Comparison of ENCODE assay signal across 15 cellular contexts in the genomic region with DNA sequence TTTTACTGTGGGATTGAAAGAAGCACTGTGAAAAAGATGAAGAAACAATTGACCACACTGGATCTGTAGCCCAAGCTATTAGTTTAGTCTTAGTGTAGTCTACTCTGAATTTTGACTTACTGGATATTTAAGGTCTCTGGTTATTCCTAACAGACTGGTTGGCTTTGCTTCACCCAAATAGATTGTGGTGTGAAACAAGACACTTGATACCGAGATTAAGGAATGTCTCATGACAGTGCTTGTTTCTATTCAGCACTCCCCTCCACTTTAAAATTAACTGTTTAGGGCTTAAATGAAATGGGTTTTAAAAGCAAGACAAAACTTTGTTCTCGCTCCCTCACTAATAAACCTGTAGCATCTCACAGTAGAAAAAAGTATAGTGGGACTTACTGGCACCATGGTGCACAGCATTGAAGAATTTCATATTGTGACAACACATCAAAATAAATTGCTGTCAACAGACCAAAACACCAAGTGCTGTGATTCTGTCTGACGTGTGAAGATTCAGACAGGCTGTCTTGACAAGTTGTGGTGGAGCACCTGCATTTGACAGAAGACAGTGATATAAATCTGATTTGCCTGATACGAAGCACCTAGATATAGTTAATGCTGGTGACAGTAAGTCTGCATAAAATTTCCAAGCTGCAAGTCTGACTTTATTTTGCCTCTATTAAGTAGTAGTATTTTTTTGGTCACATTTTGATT.
DNase-seq lines count a peak whose midpoint lies in the region; ATAC-seq, FAIRE-seq and TF ChIP-seq lines count a peak whose summit lies in the region.
"Had no signal": no experiment of that assay in that cellular context is flagged by ENCODE, and none has a peak within 500 bp of the region (broad histone marks: within the 10 kb centered on the region; RNA-seq: fewer than 3 reads in every experiment).

No MANE protein-coding gene starts in this region.

- H3K14ac ChIP-seq in mesenchymal stem cell (ENCODE audit: low read length in 2 of 2) = no peak overlapping the region

- TF ChIP-seq POLR2A in GM12878 (IDR thresholded peaks at IDR 0.05; ENCODE audit: low read depth, low read length) = no peak

- H3K36me3 Mint-ChIP-seq in activated T-cell treated with anti-CD3 and anti-CD28 coated beads, Interleukin-2, amount 50 U/mL, for 72 hours (ENCODE audit: insufficient read depth in 2 of 2) = no peaks in the 10 kb centered on the region
- H3K36me3 Mint-ChIP-seq in Caco-2 (ENCODE audit: insufficient read depth, unreplicated experiment) = no peaks in the 10 kb centered on the region
- H3K36me3 Mint-ChIP-seq: activated CD4-positive, alpha-beta memory T cell treated with anti-CD3 and anti-CD28 coated beads for 36 hours; immature natural killer cell had no signal

- H3K4me1 ChIP-seq in KMS-11 (ENCODE audit: low read depth, poor library complexity, severe bottlenecking) (peaks cover 99% of the 10 kb centered on the region), GM12878 (ENCODE audit: control insufficient read depth, insufficient read depth, low read length) (peaks cover 25% of the 10 kb centered on the region), mesenchymal stem cell (ENCODE audit: control insufficient read depth, insufficient read depth, low read depth, low read length) (no peaks in the 10 kb centered on the region), Caco-2 (no peaks in the 10 kb centered on the region)

- in situ Hi-C loops in GM12878 (cut with MboI) = no loop called here

- no peak for TF ChIP-seq EP300 in GM12878 (IDR thresholded peaks at IDR 0.05; ENCODE audit: borderline replicate concordance in 1 of 2, control insufficient read depth in 1 of 2, low read depth in 2 of 2, low read length in 2 of 2)

- H3K27ac Mint-ChIP-seq in activated T-cell treated with anti-CD3 and anti-CD28 coated beads, Interleukin-2, amount 50 U/mL, for 72 hours = no peak overlapping the region
- no peak overlapping the region for H3K27ac Mint-ChIP-seq in Caco-2 (ENCODE audit: unreplicated experiment)
- H3K27ac Mint-ChIP-seq: activated CD4-positive, alpha-beta memory T cell treated with anti-CD3 and anti-CD28 coated beads for 36 hours; activated T-helper 17 cell treated with anti-CD3 and anti-CD28 coated beads, Interleukin-2, amount 50 U/mL, for 72 hours had no signal

- ATAC-seq in GM12878 = peak; percentile 41
- no peak for ATAC-seq in GM18858 (IDR thresholded peaks at IDR 0.05; ENCODE audit: unreplicated experiment)
- no peak for ATAC-seq in HG03139 (IDR thresholded peaks at IDR 0.05; ENCODE audit: unreplicated experiment)
- no peak for ATAC-seq in activated T-cell treated with anti-CD3 and anti-CD28 coated beads, Interleukin-2, amount 50 U/mL, for 72 hours (replicated peaks in 1 of 2)
- ATAC-seq: activated T-helper 17 cell treated with anti-CD3 and anti-CD28 coated beads, Interleukin-2, amount 50 U/mL, for 72 hours; Panc1 had no signal

- no peak overlapping the region for H2AK5ac ChIP-seq in mesenchymal stem cell (ENCODE audit: low read length, severe bottlenecking)

- SMC1A ChIA-PET in GM12878 (lab: Charles Lee; ENCODE audit: uncharacterized antibody, unreplicated experiment) = interaction anchor here (0.6 to 6.3 kb wide), 13 partner anchors 12 to 70 kb away, joined by 3 to 41 read pairs (median 6); no protein-coding TSS in a partner anchor

- H2BK15ac ChIP-seq in mesenchymal stem cell (ENCODE audit: low read depth, poor library complexity, severe bottlenecking) = no peak overlapping the region

- no peak overlapping the region for H2BK5ac ChIP-seq in mesenchymal stem cell (ENCODE audit: low read depth, low read length, poor library complexity, severe bottlenecking)

- CTCF ChIA-PET in GM12878 (lab: Yijun Ruan, JAX) = interaction anchor here (0.5 to 2.3 kb wide), 6 partner anchors 11 to 188 kb away, joined by 3 to 11 read pairs (median 4); no protein-coding TSS in a partner anchor
- CTCF ChIA-PET in Caco-2 (lab: Charles Lee) = no interaction called here

- DNase-seq in GM12878 (ENCODE audit: low read depth, low spot score) (no peak), mesenchymal stem cell (no peak), Caco-2 (no peak)
- no peak for DNase-seq in activated T-cell treated with anti-CD3 and anti-CD28 coated beads, Interleukin-2, amount 50 U/mL, for 72 hours
- DNase-seq: activated CD4-positive, alpha-beta memory T cell treated with anti-CD3 and anti-CD28 coated beads for 36 hours; foreskin melanocyte; immature natural killer cell; stimulated activated CD4-positive, alpha-beta T cell treated with anti-CD3 and anti-CD28 coated beads, Interleukin-4, amount 100 ng/mL, for 4 hours had no signal

- intact Hi-C loops in GM12878 (cut with micrococcal nuclease; ENCODE audit: unreplicated experiment) (loop anchor here (2.0 to 5.0 kb wide), 2 partner anchors 63 to 125 kb away; no protein-coding TSS in a partner anchor), Caco-2 (cut with micrococcal nuclease; ENCODE audit: unreplicated experiment) (no loop called here)

- TF ChIP-seq CTCF in KMS-11 (conservative IDR thresholded peaks at IDR 0.05; ENCODE audit: low read depth, low read length) (no peak), GM12878 (IDR thresholded peaks at IDR 0.05 in 2 of 3, conservative IDR thresholded peaks at IDR 0.05 in 1 of 3; ENCODE audit: control insufficient read depth in 2 of 3, extremely low read depth in 1 of 3, insufficient read depth in 1 of 3, low read depth in 3 of 3, low read length in 3 of 3) (no peak), Caco-2 (IDR thresholded peaks at IDR 0.05; ENCODE audit: insufficient read depth in 1 of 2, low read depth in 1 of 2, low read length in 1 of 2, severe bottlenecking in 1 of 2, unreplicated experiment in 1 of 2) (no peak)

- FAIRE-seq in G401.6 (lab: Jason Lieb, UNC) = peak; percentile 42
- FAIRE-seq in GM12878 (lab: Jason Lieb, UNC) = no peak

- RAD21 ChIA-PET in GM12878 (lab: Charles Lee; ENCODE audit: unreplicated experiment) = interaction anchor here (0.7 to 4.3 kb wide), 12 partner anchors 8 to 262 kb away, joined by 3 to 28 read pairs (median 6); no protein-coding TSS in a partner anchor

- peak overlapping the region; percentile 62 for H3K9ac ChIP-seq in KMS-11
- H3K9ac ChIP-seq in GM12878 (ENCODE audit: control insufficient read depth, insufficient read depth, low read length) = no peak overlapping the region
- H3K9ac ChIP-seq in mesenchymal stem cell (ENCODE audit: low read length) = peak overlapping the region; percentile 60

- H3K4me3 Mint-ChIP-seq in activated T-cell treated with anti-CD3 and anti-CD28 coated beads, Interleukin-2, amount 50 U/mL, for 72 hours = no peak overlapping the region
- no peak overlapping the region for H3K4me3 Mint-ChIP-seq in Caco-2 (ENCODE audit: unreplicated experiment)
- H3K4me3 Mint-ChIP-seq: activated CD4-positive, alpha-beta memory T cell treated with anti-CD3 and anti-CD28 coated beads for 36 hours; activated T-helper 17 cell treated with anti-CD3 and anti-CD28 coated beads, Interleukin-2, amount 50 U/mL, for 72 hours; immature natural killer cell had no signal

- no peaks in the 10 kb centered on the region for H3K9me3 Mint-ChIP-seq in activated T-cell treated with anti-CD3 and anti-CD28 coated beads, Interleukin-2, amount 50 U/mL, for 72 hours
- H3K9me3 Mint-ChIP-seq in Caco-2 (ENCODE audit: unreplicated experiment) = no peaks in the 10 kb centered on the region
- H3K9me3 Mint-ChIP-seq: activated CD4-positive, alpha-beta memory T cell treated with anti-CD3 and anti-CD28 coated beads for 36 hours; activated T-helper 17 cell treated with anti-CD3 and anti-CD28 coated beads, Interleukin-2, amount 50 U/mL, for 72 hours; immature natural killer cell had no signal

- 57% methylated on average over 4 of the region's 4 CpGs for WGBS in GM12878 (ENCODE audit: insufficient coverage, insufficient replicate concordance, low lambda C conversion rate, missing lambda C conversion rate)
- 80% methylated on average over 3 of the region's 4 CpGs for WGBS in mesenchymal stem cell

- H2AFZ ChIP-seq in KMS-11 (ENCODE audit: low read depth) (no peak overlapping the region), GM12878 (ENCODE audit: control insufficient read depth, low read depth, low read length) (no peak overlapping the region), mesenchymal stem cell (ENCODE audit: low read depth, low read length) (no peak overlapping the region)

- H4K8ac ChIP-seq in mesenchymal stem cell (ENCODE audit: low read length) = no peak overlapping the region

- H3K9me3 ChIP-seq in GM12878 (replicated peaks; ENCODE audit: control insufficient read depth, insufficient read depth, low read length) = no peaks in the 10 kb centered on the region
- no peaks in the 10 kb centered on the region for H3K9me3 ChIP-seq in mesenchymal stem cell (ENCODE audit: control insufficient read depth, low read length)
- H3K9me3 ChIP-seq in Caco-2 = no peaks in the 10 kb centered on the region

- BruUV-seq in GM12878 (replicated peaks; lab: Mats Ljungman, UMichigan) = no TSS peak
- no TSS peak for BruUV-seq in Caco-2 (replicated peaks; lab: Mats Ljungman, UMichigan)

- peaks cover 12% of the 10 kb centered on the region for H3K79me1 ChIP-seq in mesenchymal stem cell (replicated peaks; ENCODE audit: low read length, poor library complexity, severe bottlenecking)

- no peak overlapping the region for H2BK120ac ChIP-seq in mesenchymal stem cell (ENCODE audit: low read depth, low read length)

- peaks cover 5% of the 10 kb centered on the region; the same call in 1 of the 2 replicates for H4K20me1 ChIP-seq in KMS-11 (ENCODE audit: insufficient read depth)
- H4K20me1 ChIP-seq in GM12878 (ENCODE audit: control insufficient read depth, insufficient read depth) = no peaks in the 10 kb centered on the region

- POLR2A ChIA-PET in GM12878 (lab: Charles Lee) = interaction anchor here (0.5 to 2.0 kb wide), 3 partner anchors 10 to 61 kb away, joined by 4 to 7 read pairs (median 6); no protein-coding TSS in a partner anchor
- POLR2A ChIA-PET in Caco-2 (lab: Charles Lee) = no interaction called here

- no peak overlapping the region for H4K91ac ChIP-seq in mesenchymal stem cell (ENCODE audit: low read length)

- no peaks in the 10 kb centered on the region for H3K27me3 Mint-ChIP-seq in activated T-cell treated with anti-CD3 and anti-CD28 coated beads, Interleukin-2, amount 50 U/mL, for 72 hours (ENCODE audit: low read depth)
- H3K27me3 Mint-ChIP-seq in Caco-2 (ENCODE audit: insufficient read depth, unreplicated experiment) = peaks cover 3% of the 10 kb centered on the region
- H3K27me3 Mint-ChIP-seq: activated CD4-positive, alpha-beta memory T cell treated with anti-CD3 and anti-CD28 coated beads for 36 hours; activated T-helper 17 cell treated with anti-CD3 and anti-CD28 coated beads, Interleukin-2, amount 50 U/mL, for 72 hours had no signal

- no peak overlapping the region for H3K4me3 ChIP-seq in KMS-11 (IDR thresholded peaks at IDR 0.05; ENCODE audit: insufficient read depth, low read depth, low read length)
- H3K4me3 ChIP-seq in GM12878 = peak overlapping the region; percentile 30; the same call in 1 of the 2 replicates
- H3K4me3 ChIP-seq in mesenchymal stem cell (ENCODE audit: insufficient read depth in 1 of 2, low read depth in 1 of 2, low read length in 2 of 2) = no peak overlapping the region
- no peak overlapping the region for H3K4me3 ChIP-seq in Caco-2 (ENCODE audit: low read depth, low read length)

- peak overlapping the region; percentile 98 for H3K4me2 ChIP-seq in KMS-11
- H3K4me2 ChIP-seq in GM12878 (ENCODE audit: control insufficient read depth, insufficient read depth) = peak overlapping the region; percentile 5
- H3K4me2 ChIP-seq in mesenchymal stem cell (ENCODE audit: low read length, poor library complexity, severe bottlenecking) = no peak overlapping the region

- H2BK12ac ChIP-seq in mesenchymal stem cell (ENCODE audit: low read length in 2 of 2) = no peak overlapping the region

- H3K27ac ChIP-seq in KMS-11 (peak overlapping the region; percentile 90), GM12878 (ENCODE audit: control insufficient read depth, insufficient read depth) (peak overlapping the region; percentile 56; the same call in 1 of the 2 replicates), mesenchymal stem cell (ENCODE audit: low read length, poor library complexity, severe bottlenecking) (no peak overlapping the region)
- H3K27ac ChIP-seq: HL-60 had no signal

- H3K27me3 ChIP-seq in KMS-11 (ENCODE audit: insufficient read depth, low read depth) (no peaks in the 10 kb centered on the region), GM12878 (replicated peaks in 1 of 2; ENCODE audit: control insufficient read depth in 2 of 2, insufficient read depth in 2 of 2, low read length in 1 of 2) (no peaks in the 10 kb centered on the region), mesenchymal stem cell (ENCODE audit: control insufficient read depth in 1 of 2, insufficient read depth in 1 of 2, low read length in 2 of 2) (no peaks in the 10 kb centered on the region), Caco-2 (replicated peaks; ENCODE audit: control insufficient read depth, insufficient read depth, low read length) (no peaks in the 10 kb centered on the region)

- no peak overlapping the region for H3K4ac ChIP-seq in mesenchymal stem cell (ENCODE audit: low read depth in 1 of 2, low read length in 2 of 2)

- no peaks in the 10 kb centered on the region for H3K36me3 ChIP-seq in KMS-11 (ENCODE audit: insufficient read depth)
- H3K36me3 ChIP-seq in GM12878 (ENCODE audit: control insufficient read depth in 2 of 2, insufficient read depth in 2 of 2, low read length in 1 of 2) = peaks cover 0 to 5% of the 10 kb centered on the region in 2 experiments; a peak in 2 of 4 replicates
- no peaks in the 10 kb centered on the region for H3K36me3 ChIP-seq in mesenchymal stem cell (ENCODE audit: control insufficient read depth in 1 of 2, insufficient read depth in 2 of 2, low read depth in 1 of 2, low read length in 2 of 2)
- no peaks in the 10 kb centered on the region for H3K36me3 ChIP-seq in Caco-2 (ENCODE audit: control insufficient read depth, insufficient read depth, low read length)

- peaks cover 30% of the 10 kb centered on the region for H3K4me1 Mint-ChIP-seq in activated T-cell treated with anti-CD3 and anti-CD28 coated beads, Interleukin-2, amount 50 U/mL, for 72 hours (ENCODE audit: low read depth)
- H3K4me1 Mint-ChIP-seq in Caco-2 (ENCODE audit: low read depth, unreplicated experiment) = no peaks in the 10 kb centered on the region

- H3K23ac ChIP-seq in mesenchymal stem cell (ENCODE audit: low read length in 2 of 2) = no peak overlapping the region

- no peak overlapping the region for H3K18ac ChIP-seq in mesenchymal stem cell (ENCODE audit: low read depth in 1 of 2, low read length in 2 of 2)

- H3K79me2 ChIP-seq in KMS-11 (ENCODE audit: insufficient read depth, low read depth) (peaks cover 91% of the 10 kb centered on the region), GM12878 (ENCODE audit: control insufficient read depth, insufficient read depth, low read length) (peaks cover 16% of the 10 kb centered on the region)

- TF ChIP-seq RAD21 in GM12878 (IDR thresholded peaks at IDR 0.05; ENCODE audit: insufficient read depth, low read depth, low read length) = no peak
